Comparison of ENCODE assay signal across 18 cellular contexts in genomic region chr11:26947904-26948639, GRCh38. TPM values are rescaled to one million over a fixed set of nuclear protein-coding genes. Genes with fewer than 3 reads are reported as not detected.
DNase-seq lines count a peak whose midpoint lies in the region; ATAC-seq lines count a peak whose summit lies in the region.
"Had no signal": no experiment of that assay in that cellular context is flagged by ENCODE, and none has a peak within 500 bp of the region (broad histone marks: within the 10 kb centered on the region; RNA-seq: fewer than 3 reads in every experiment).

No MANE protein-coding gene starts in this region.

- H3K27ac ChIP-seq in skeletal muscle tissue (ENCODE audit: low read depth, low read length): peak overlapping the region; percentile 34
- H3K27ac ChIP-seq: upper lobe of right lung had no signal

- no peak overlapping the region for H3K27ac Mint-ChIP-seq in activated CD4-positive, alpha-beta memory T cell treated with anti-CD3 and anti-CD28 coated beads, Interleukin-2, amount 10 ng/mL, durations not matched to agents 7 days and 5 days
- H3K27ac Mint-ChIP-seq: naive thymus-derived CD8-positive, alpha-beta T cell had no signal

- H3K9me3 Mint-ChIP-seq in activated CD4-positive, alpha-beta memory T cell treated with anti-CD3 and anti-CD28 coated beads, Interleukin-2, amount 10 ng/mL, durations not matched to agents 7 days and 5 days: peaks cover 7% of the 10 kb centered on the region

- DNase-seq in GM04504 (ENCODE audit: low read depth): peak; percentile 51
- peak; percentile 84 for DNase-seq in adipocyte (ENCODE audit: low read depth)
- DNase-seq in left ventricle myocardium superior: no peak
- no peak for DNase-seq in activated CD4-positive, alpha-beta memory T cell treated with anti-CD3 and anti-CD28 coated beads, Interleukin-2, amount 10 ng/mL, durations not matched to agents 7 days and 5 days
- no peak for DNase-seq in NAMALWA (ENCODE audit: low spot score)
- DNase-seq in H4 (ENCODE audit: low spot score): no peak
- no peak for DNase-seq in stimulated activated CD4-positive, alpha-beta T cell treated with anti-CD3 and anti-CD28 coated beads, Interleukin-15, amount 100 ng/mL, for 24 hours
- DNase-seq: activated CD4-positive, alpha-beta T cell treated with anti-CD3 and anti-CD28 coated beads, Interleukin-2, amount 50 U/mL, for 1 hour; DMS 273 treated with DMSO at 0.1 percent for 48 hours; effector CD4-positive, alpha-beta T cell; naive thymus-derived CD8-positive, alpha-beta T cell; NCI-H1417 treated with DMSO at 0.1 percent for 48 hours; NCI-H345; upper lobe of right lung had no signal

- no peaks in the 10 kb centered on the region for H3K36me3 Mint-ChIP-seq in activated CD4-positive, alpha-beta memory T cell treated with anti-CD3 and anti-CD28 coated beads, Interleukin-2, amount 10 ng/mL, durations not matched to agents 7 days and 5 days (ENCODE audit: low read depth)
- H3K36me3 Mint-ChIP-seq: naive thymus-derived CD8-positive, alpha-beta T cell had no signal

- no peaks in the 10 kb centered on the region for H3K9me3 ChIP-seq in adipocyte (ENCODE audit: control insufficient read depth, low read length)
- no peaks in the 10 kb centered on the region for H3K9me3 ChIP-seq in skeletal muscle tissue (ENCODE audit: control insufficient read depth in 3 of 3, low read length in 3 of 3)
- H3K9me3 ChIP-seq: gastrocnemius medialis, Peyer's patch, upper lobe of right lung had no signal

- H3K36me3 ChIP-seq in adipocyte (ENCODE audit: control insufficient read depth, insufficient read depth, low read length, severe bottlenecking) (no peaks in the 10 kb centered on the region), skeletal muscle tissue (ENCODE audit: control insufficient read depth in 3 of 3, insufficient read depth in 3 of 3, low read length in 3 of 3) (no peaks in the 10 kb centered on the region)
- H3K36me3 ChIP-seq: gastrocnemius medialis, Peyer's patch, upper lobe of right lung had no signal

- CTCF ChIA-PET in activated CD4-positive, alpha-beta memory T cell treated with anti-CD3 and anti-CD28 coated beads, Interleukin-2, amount 10 ng/mL, durations not matched to agents 7 days and 5 days (lab: Charles Lee): no interaction called here

- no peaks in the 10 kb centered on the region for H3K27me3 Mint-ChIP-seq in activated CD4-positive, alpha-beta memory T cell treated with anti-CD3 and anti-CD28 coated beads, Interleukin-2, amount 10 ng/mL, durations not matched to agents 7 days and 5 days
- H3K27me3 Mint-ChIP-seq: naive thymus-derived CD8-positive, alpha-beta T cell had no signal

- peak overlapping the region; percentile 51 for H3K9ac ChIP-seq in adipocyte (ENCODE audit: low read length)
- H3K9ac ChIP-seq in skeletal muscle tissue (ENCODE audit: low read depth in 1 of 3, low read length in 3 of 3): no peak overlapping the region

- H3K4me1 ChIP-seq in adipocyte (ENCODE audit: control insufficient read depth, insufficient read depth, low read length) (peaks cover 76% of the 10 kb centered on the region), skeletal muscle tissue (ENCODE audit: control insufficient read depth in 3 of 3, insufficient read depth in 3 of 3, low read length in 3 of 3) (peaks cover 0 to 4% (median 0%) of the 10 kb centered on the region in 3 donors)
- H3K4me1 ChIP-seq: gastrocnemius medialis, Peyer's patch had no signal

- peak; percentile 29 for ATAC-seq in left ventricle myocardium superior
- ATAC-seq: naive thymus-derived CD8-positive, alpha-beta T cell had no signal

- peak overlapping the region; percentile 47 for H3K4me3 ChIP-seq in adipocyte (ENCODE audit: low read length)
- no peak overlapping the region for H3K4me3 ChIP-seq in skeletal muscle tissue (ENCODE audit: low read length in 3 of 3)
- H3K4me3 ChIP-seq: gastrocnemius medialis, Peyer's patch, upper lobe of right lung had no signal

- no peaks in the 10 kb centered on the region for H3K4me1 Mint-ChIP-seq in activated CD4-positive, alpha-beta memory T cell treated with anti-CD3 and anti-CD28 coated beads, Interleukin-2, amount 10 ng/mL, durations not matched to agents 7 days and 5 days
- H3K4me1 Mint-ChIP-seq: naive thymus-derived CD8-positive, alpha-beta T cell had no signal

- intact Hi-C loops in left ventricle myocardium superior (cut with micrococcal nuclease): no loop called here

- no peaks in the 10 kb centered on the region for H3K27me3 ChIP-seq in adipocyte (replicated peaks; ENCODE audit: control insufficient read depth, insufficient read depth, low read length)
- H3K27me3 ChIP-seq in skeletal muscle tissue (ENCODE audit: control insufficient read depth in 3 of 3, insufficient read depth in 3 of 3, low read length in 3 of 3): no peaks in the 10 kb centered on the region
- H3K27me3 ChIP-seq: gastrocnemius medialis, Peyer's patch, upper lobe of right lung had no signal

- no peak overlapping the region for H3K4me3 Mint-ChIP-seq in activated CD4-positive, alpha-beta memory T cell treated with anti-CD3 and anti-CD28 coated beads, Interleukin-2, amount 10 ng/mL, durations not matched to agents 7 days and 5 days
- H3K4me3 Mint-ChIP-seq: naive thymus-derived CD8-positive, alpha-beta T cell had no signal

- POLR2A ChIA-PET in activated CD4-positive, alpha-beta memory T cell treated with anti-CD3 and anti-CD28 coated beads, Interleukin-2, amount 10 ng/mL, durations not matched to agents 7 days and 5 days (lab: Charles Lee): no interaction called here

RNA-seq across cellular contexts. Expression of gene FIBIN, which starts 45.8 kb away (rescaled TPM):
- total RNA-seq in left ventricle myocardium superior (6.8 TPM), skeletal muscle tissue (42.8 TPM)
- not detected for total RNA-seq in activated CD4-positive, alpha-beta memory T cell treated with anti-CD3 and anti-CD28 coated beads, Interleukin-2, amount 10 ng/mL, durations not matched to agents 7 days and 5 days
- 5.7 and 7.4 TPM in 2 replicates for total RNA-seq in H4 (2014; rRNA removed; shearing (Covaris generic))
- total RNA-seq: naive thymus-derived CD8-positive, alpha-beta T cell; T-helper 2 cell treated with Interferon-gamma antibody and Interleukin-4, amounts not matched to agents 100 ng/mL and 5 ng/mL, for 36 hours had no signal

Comparison
In these comparisons a context has a peak if more than half of its experiments do, and no peak if none do; other contexts are left out.
1. DNase-seq: peak in GM04504 (single experiment) and adipocyte (single experiment); none in left ventricle myocardium superior (single experiment), activated CD4-positive, alpha-beta memory T cell treated with anti-CD3 and anti-CD28 coated beads, Interleukin-2, amount 10 ng/mL, durations not matched to agents 7 days and 5 days (single experiment), NAMALWA (single experiment), H4 (single experiment) and stimulated activated CD4-positive, alpha-beta T cell treated with anti-CD3 and anti-CD28 coated beads, Interleukin-15, amount 100 ng/mL, for 24 hours (single experiment).